8 cellular contexts compared by ENCODE assay signal in genomic region chr16:2673066-2673999, GRCh38. TPM values are rescaled to one million over a fixed set of nuclear protein-coding genes. Genes with fewer than 3 reads are reported as not detected.
A peak's percentile ranks its signal among the peaks of the same experiment; 100 is the strongest.
DNase-seq lines count a peak whose midpoint lies in the region; ATAC-seq and TF ChIP-seq lines count a peak whose summit lies in the region.

No MANE protein-coding gene starts in this region.

- TF ChIP-seq CTCF in VCaP (conservative IDR thresholded peaks at IDR 0.05) (no peak), breast epithelium (IDR thresholded peaks at IDR 0.05) (no peak), smooth muscle cell (IDR thresholded peaks at IDR 0.05; ENCODE audit: borderline replicate concordance, insufficient read depth, poor library complexity, severe bottlenecking) (no peak)

- peak; percentile 85 for ATAC-seq in GM18907 (IDR thresholded peaks at IDR 0.05; ENCODE audit: unreplicated experiment)
- peak; percentile 85 for ATAC-seq in HG03135 (IDR thresholded peaks at IDR 0.05; ENCODE audit: unreplicated experiment)

- intact Hi-C loops in breast epithelium (cut with DNase I; ENCODE audit: low total_unique reads) = no loop called here

- H2AFZ ChIP-seq in smooth muscle cell (ENCODE audit: low read depth) = peak overlapping the region; percentile 99

- no peaks in the 10 kb centered on the region for H3K36me3 ChIP-seq in breast epithelium
- no peaks in the 10 kb centered on the region for H3K36me3 ChIP-seq in smooth muscle cell (ENCODE audit: low read depth)

- peak; percentile 97 for DNase-seq in ACHN
- peak; percentile 95 for DNase-seq in NCI-H2196 (lab: John Stamatoyannopoulos, UW; ENCODE audit: unreplicated experiment)
- peak; percentile 95 for DNase-seq in breast epithelium (ENCODE audit: low spot score in 2 of 2)
- DNase-seq in iPS-NIHi7 (ENCODE audit: extremely low spot score) = peak; percentile 97
- peak; percentile 91 for DNase-seq in smooth muscle cell (lab: John Stamatoyannopoulos, UW; ENCODE audit: unreplicated experiment)

- TF ChIP-seq POLR2A in breast epithelium (IDR thresholded peaks at IDR 0.05) = no peak

- H3K9ac ChIP-seq in smooth muscle cell (ENCODE audit: low read depth) = peak overlapping the region; percentile 47

- H3K27ac ChIP-seq in VCaP (peak overlapping the region; percentile 59), breast epithelium (peak overlapping the region; percentile 74 to 83), smooth muscle cell (ENCODE audit: low read depth) (peak overlapping the region; percentile 78)

- H3K79me2 ChIP-seq in smooth muscle cell (ENCODE audit: low read depth) = peaks cover 17% of the 10 kb centered on the region

- WGBS in smooth muscle cell (ENCODE audit: low lambda C conversion rate) = 2% methylated on average over 50 of the region's 107 CpGs

- H3K9me3 ChIP-seq in breast epithelium (no peaks in the 10 kb centered on the region), smooth muscle cell (replicated peaks; ENCODE audit: low read depth) (no peaks in the 10 kb centered on the region)

- H3K4me1 ChIP-seq in breast epithelium = peaks cover 7 to 8% of the 10 kb centered on the region in 2 donors
- H3K4me1 ChIP-seq in smooth muscle cell (ENCODE audit: low read depth) = peaks cover 10% of the 10 kb centered on the region

- H3K4me3 ChIP-seq in breast epithelium (peak overlapping the region; percentile 55 to 70 (median 69)), smooth muscle cell (peak overlapping the region; percentile 87)

- no peaks in the 10 kb centered on the region for H3F3A ChIP-seq in smooth muscle cell (ENCODE audit: low read depth)

- H4K20me1 ChIP-seq in smooth muscle cell (ENCODE audit: low read depth) = peaks cover 9% of the 10 kb centered on the region

- H3K4me2 ChIP-seq in smooth muscle cell = peak overlapping the region; percentile 90

- H3K27me3 ChIP-seq in breast epithelium = no peaks in the 10 kb centered on the region
- H3K27me3 ChIP-seq in smooth muscle cell (ENCODE audit: low read depth) = no peaks in the 10 kb centered on the region

- in situ Hi-C loops in ACHN (cut with HindIII; ENCODE audit: low pct_ligation_motif_present, low pct_unique_long_range_greater_than_20kb, low sequenced_read_pairs) = no loop called here

RNA-seq across cellular contexts. Expression of gene KCTD5, which starts 9.0 kb away (rescaled TPM):
- total RNA-seq in breast epithelium (10 to 100 TPM in 2 of 3 donors, 1 to 10 TPM in 1; 8.6 to 19.6 (median 18.4) TPM), smooth muscle cell (27.0 and 38.2 TPM in 2 replicates)
- polyA plus RNA-seq in smooth muscle cell = 35.5 and 36.6 TPM in 2 replicates

RNA-seq across cellular contexts. Expression of gene PRSS27, which starts 46.7 kb away (rescaled TPM):
- total RNA-seq in breast epithelium = under 1 TPM in 1 of 3 donors, not detected in 2; 0.29 TPM
- total RNA-seq in smooth muscle cell = 0.63 and 2.7 TPM in 2 replicates
- 2.3 and 3.3 TPM in 2 replicates for polyA plus RNA-seq in smooth muscle cell

Comparison
In these comparisons a context has a peak if more than half of its experiments do, and no peak if none do; other contexts are left out.
1. Peak in every context shown above with its lines: DNase-seq, ATAC-seq, H3K4me3 ChIP-seq and H3K27ac ChIP-seq.